ENCODE assay signal across 10 cellular contexts in genomic region chr3:105822171-105823123, GRCh38. TPM values are rescaled to one million over a fixed set of nuclear protein-coding genes. Genes with fewer than 3 reads are reported as not detected.
A peak's percentile ranks its signal among the peaks of the same experiment; 100 is the strongest.
DNase-seq lines count a peak whose midpoint lies in the region; ATAC-seq, FAIRE-seq and TF ChIP-seq lines count a peak whose summit lies in the region.
"Had no signal": no experiment of that assay in that cellular context is flagged by ENCODE, and none has a peak within 500 bp of the region (broad histone marks: within the 10 kb centered on the region; RNA-seq: fewer than 3 reads in every experiment).

No MANE protein-coding gene starts in this region.

- H3K27ac Mint-ChIP-seq in HFFc6, result peak overlapping the region; percentile 88
- H3K27ac Mint-ChIP-seq in stimulated activated memory B cell treated with anti-CD40 and anti-IgM and Interleukin-4, amounts not matched to agents 10 μg/mL and 1 μg/mL and 100 μg/mL, for 72 hours, result peak overlapping the region; percentile 70

- H3K36me3 Mint-ChIP-seq in HFFc6 (ENCODE audit: low read depth), result peaks cover 35% of the 10 kb centered on the region
- peaks cover 27% of the 10 kb centered on the region for H3K36me3 Mint-ChIP-seq in stimulated activated memory B cell treated with anti-CD40 and anti-IgM and Interleukin-4, amounts not matched to agents 10 μg/mL and 1 μg/mL and 100 μg/mL, for 72 hours

- no peaks in the 10 kb centered on the region; the same call in none of the 2 replicates for H3K27me3 Mint-ChIP-seq in HFFc6 (ENCODE audit: insufficient read depth)
- no peaks in the 10 kb centered on the region for H3K27me3 Mint-ChIP-seq in stimulated activated memory B cell treated with anti-CD40 and anti-IgM and Interleukin-4, amounts not matched to agents 10 μg/mL and 1 μg/mL and 100 μg/mL, for 72 hours

- 0 out of 2 replicates have a peak overlapping the region, but pooled peaks have one; percentile 16 for H3K4me3 ChIP-seq in WI38 (ENCODE audit: low read depth, low read length)
- no peak overlapping the region for H3K4me3 ChIP-seq in PC-9
- H3K4me3 ChIP-seq: SK-N-MC had no signal

- H3K4me1 Mint-ChIP-seq in HFFc6 (ENCODE audit: low read depth), result peaks cover 66% of the 10 kb centered on the region
- H3K4me1 Mint-ChIP-seq in stimulated activated memory B cell treated with anti-CD40 and anti-IgM and Interleukin-4, amounts not matched to agents 10 μg/mL and 1 μg/mL and 100 μg/mL, for 72 hours, result peaks cover 54% of the 10 kb centered on the region

- no peak overlapping the region for H3K27ac ChIP-seq in PC-9
- H3K27ac ChIP-seq: SK-N-MC had no signal

- ATAC-seq in left cardiac atrium, result peak; percentile 22 to 83
- ATAC-seq in stimulated activated memory B cell treated with anti-CD40 and anti-IgM and Interleukin-4, amounts not matched to agents 10 μg/mL and 1 μg/mL and 100 μg/mL, for 72 hours, result no peak

- H3K27me3 ChIP-seq in PC-9 (ENCODE audit: insufficient read depth, low read depth), result no peaks in the 10 kb centered on the region

- no peaks in the 10 kb centered on the region; the same call in 1 of the 2 replicates for H3K9me3 ChIP-seq in PC-9 (ENCODE audit: insufficient read depth, low read depth)

- H3K9me2 ChIP-seq in PC-9 (ENCODE audit: insufficient read depth), result no peaks in the 10 kb centered on the region

- no peaks in the 10 kb centered on the region for H3K79me2 ChIP-seq in PC-9 (ENCODE audit: low read depth)

- intact Hi-C loops in left cardiac atrium (cut with DNase I), result no loop called here
- intact Hi-C loops in PC-9 (cut with micrococcal nuclease; ENCODE audit: unreplicated experiment), result no loop called here

- POLR2A ChIA-PET in PC-9 (lab: Charles Lee; ENCODE audit: unreplicated experiment), result interaction anchor here (0.5 kb wide), 1 partner anchor 146 kb away, joined by 21 read pairs; no protein-coding TSS in a partner anchor

- peaks cover 16% of the 10 kb centered on the region for H3K4me1 ChIP-seq in PC-9 (replicated peaks; ENCODE audit: insufficient read depth)

- no peak overlapping the region for H2AFZ ChIP-seq in PC-9

- H4K20me1 ChIP-seq in PC-9 (ENCODE audit: insufficient read depth), result no peaks in the 10 kb centered on the region

- no peak for DNase-seq in HFFc6
- no peak for DNase-seq in left cardiac atrium
- no peak for DNase-seq in MV-4-11 (lab: John Stamatoyannopoulos, UW)
- no peak for DNase-seq in RCC 7860 (ENCODE audit: low spot score)
- no peak for DNase-seq in PC-9
- DNase-seq: NCI-H1048 had no signal

- peak overlapping the region; percentile 48 for H3K4me3 Mint-ChIP-seq in HFFc6
- H3K4me3 Mint-ChIP-seq in stimulated activated memory B cell treated with anti-CD40 and anti-IgM and Interleukin-4, amounts not matched to agents 10 μg/mL and 1 μg/mL and 100 μg/mL, for 72 hours, result no peak overlapping the region
- H3K4me3 Mint-ChIP-seq: neural crest cell had no signal

- 0 out of 2 replicates have a peak, but pooled peaks cover 5% of the 10 kb centered on the region for H3K36me3 ChIP-seq in PC-9 (ENCODE audit: low read depth)

- BruUV-seq in PC-9 (replicated peaks; lab: Mats Ljungman, UMichigan), result no TSS peak

- no peaks in the 10 kb centered on the region for H3K9me3 Mint-ChIP-seq in HFFc6
- H3K9me3 Mint-ChIP-seq in stimulated activated memory B cell treated with anti-CD40 and anti-IgM and Interleukin-4, amounts not matched to agents 10 μg/mL and 1 μg/mL and 100 μg/mL, for 72 hours, result no peaks in the 10 kb centered on the region
- H3K9me3 Mint-ChIP-seq: neural crest cell had no signal

- no peak for FAIRE-seq in RCC 7860 (lab: Jason Lieb, UNC)

- CTCF ChIA-PET in PC-9 (lab: Charles Lee), result no interaction called here

- TF ChIP-seq CTCF in HFFc6 (IDR thresholded peaks at IDR 0.05) (no peak), WI38 (IDR thresholded peaks at IDR 0.05; ENCODE audit: low read depth, low read length) (no peak), PC-9 (conservative IDR thresholded peaks at IDR 0.05) (no peak)

- no peak overlapping the region for H3K4me2 ChIP-seq in PC-9

- H3F3A ChIP-seq in PC-9 (ENCODE audit: insufficient read depth, low read depth), result peaks cover 8% of the 10 kb centered on the region; the same call in 1 of the 2 replicates

RNA-seq across cellular contexts. Expression of gene CBLB, which starts 46.4 kb away (rescaled TPM):
- 10 to 100 TPM; 17.6 to 22.6 (median 20.6) TPM for total RNA-seq in HFFc6 (2021; fragmentation: NEBNext Ultra II Directional; extraction: Animal tissue kit (Norgen Biotek cat#: 25700))
- 10 to 100 TPM; 35.7 to 41.1 TPM for total RNA-seq in left cardiac atrium
- 29.8 and 44.0 TPM in 2 replicates for total RNA-seq in PC-9 (2021)
